16 cellular contexts compared by ENCODE assay signal in the genomic region with DNA sequence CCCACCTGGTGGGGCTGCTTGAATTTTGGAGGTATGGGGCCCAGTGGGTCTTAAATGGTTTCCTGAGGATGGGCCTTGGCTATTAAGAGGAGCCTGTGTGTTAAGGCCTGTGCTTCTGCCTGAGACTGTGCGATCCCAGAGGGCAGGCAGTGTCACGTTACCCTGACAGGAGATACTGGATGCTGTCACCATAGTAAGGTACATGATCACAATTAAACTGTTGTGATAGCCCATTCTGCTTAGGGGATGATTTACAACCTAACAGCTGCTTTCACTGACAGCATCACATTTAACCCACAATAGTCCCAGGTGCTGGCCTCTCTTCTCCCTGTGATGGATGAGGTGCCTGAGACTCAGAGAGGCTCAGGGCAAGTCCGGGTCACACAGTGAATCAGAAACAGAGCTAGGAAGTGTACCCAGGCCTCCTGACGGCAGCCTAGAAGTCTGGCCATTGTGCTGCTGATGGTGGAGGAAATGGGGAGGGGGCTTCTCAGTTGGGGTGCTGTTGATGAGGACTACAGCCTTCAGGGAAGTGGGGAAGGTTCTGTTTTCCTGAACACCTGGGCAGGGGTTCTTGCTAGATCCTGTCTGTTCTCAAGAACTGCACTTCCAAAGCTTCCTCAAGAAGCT.
A peak's percentile ranks its signal among the peaks of the same experiment; 100 is the strongest.
DNase-seq lines count a peak whose midpoint lies in the region.
"Had no signal": no experiment of that assay in that cellular context is flagged by ENCODE, and none has a peak within 500 bp of the region (broad histone marks: within the 10 kb centered on the region; RNA-seq: fewer than 3 reads in every experiment).

No MANE protein-coding gene starts in this region.

- H3K9me3 Mint-ChIP-seq in activated naive CD4-positive, alpha-beta T cell treated with anti-CD3 and anti-CD28 coated beads, Interleukin-2, amount 10 ng/mL, durations not matched to agents 7 days and 5 days, result no peaks in the 10 kb centered on the region
- no peaks in the 10 kb centered on the region for H3K9me3 Mint-ChIP-seq in activated naive CD4-positive, alpha-beta T cell treated with anti-CD3 and anti-CD28 coated beads for 36 hours

- no peak for DNase-seq in activated naive CD4-positive, alpha-beta T cell treated with anti-CD3 and anti-CD28 coated beads, Interleukin-2, amount 10 ng/mL, durations not matched to agents 7 days and 5 days
- no peak for DNase-seq in activated naive CD4-positive, alpha-beta T cell treated with anti-CD3 and anti-CD28 coated beads for 36 hours
- DNase-seq in NCI-H2171 treated with DMSO at 0.1 percent for 48 hours (lab: John Stamatoyannopoulos, UW), result peak; percentile 92
- DNase-seq in left kidney (ENCODE audit: low read depth, low spot score), result peak; percentile 79
- no peak for DNase-seq in NCI-H146 (lab: John Stamatoyannopoulos, UW)
- DNase-seq in NCI-H2227 treated with DMSO at 0.1 percent for 48 hours (lab: John Stamatoyannopoulos, UW), result no peak
- no peak for DNase-seq in cerebellar cortex (ENCODE audit: low spot score)
- no peak for DNase-seq in SW 1271 (lab: John Stamatoyannopoulos, UW)
- DNase-seq: AML-193, Calu3, DMS79, NCI-H1930, NCI-H226, PC-9, SK-N-SH, T-helper 2 cell had no signal

- H3K4me3 Mint-ChIP-seq in activated naive CD4-positive, alpha-beta T cell treated with anti-CD3 and anti-CD28 coated beads, Interleukin-2, amount 10 ng/mL, durations not matched to agents 7 days and 5 days, result no peak overlapping the region
- no peak overlapping the region for H3K4me3 Mint-ChIP-seq in activated naive CD4-positive, alpha-beta T cell treated with anti-CD3 and anti-CD28 coated beads for 36 hours

- H3K27ac Mint-ChIP-seq in activated naive CD4-positive, alpha-beta T cell treated with anti-CD3 and anti-CD28 coated beads, Interleukin-2, amount 10 ng/mL, durations not matched to agents 7 days and 5 days, result peak overlapping the region; percentile 11
- no peak overlapping the region for H3K27ac Mint-ChIP-seq in activated naive CD4-positive, alpha-beta T cell treated with anti-CD3 and anti-CD28 coated beads for 36 hours

- CTCF ChIA-PET in activated naive CD4-positive, alpha-beta T cell treated with anti-CD3 and anti-CD28 coated beads, Interleukin-2, amount 10 ng/mL, durations not matched to agents 7 days and 5 days (lab: Charles Lee), result no interaction called here
- CTCF ChIA-PET in activated naive CD4-positive, alpha-beta T cell treated with anti-CD3 and anti-CD28 coated beads for 36 hours (lab: Charles Lee), result no interaction called here

- peaks cover 61% of the 10 kb centered on the region for H3K27me3 Mint-ChIP-seq in activated naive CD4-positive, alpha-beta T cell treated with anti-CD3 and anti-CD28 coated beads, Interleukin-2, amount 10 ng/mL, durations not matched to agents 7 days and 5 days
- H3K27me3 Mint-ChIP-seq in activated naive CD4-positive, alpha-beta T cell treated with anti-CD3 and anti-CD28 coated beads for 36 hours (ENCODE audit: low read depth), result no peaks in the 10 kb centered on the region

- no peaks in the 10 kb centered on the region for H3K4me1 Mint-ChIP-seq in activated naive CD4-positive, alpha-beta T cell treated with anti-CD3 and anti-CD28 coated beads, Interleukin-2, amount 10 ng/mL, durations not matched to agents 7 days and 5 days
- no peaks in the 10 kb centered on the region for H3K4me1 Mint-ChIP-seq in activated naive CD4-positive, alpha-beta T cell treated with anti-CD3 and anti-CD28 coated beads for 36 hours (ENCODE audit: low read depth)

- intact Hi-C loops in activated naive CD4-positive, alpha-beta T cell treated with anti-CD3 and anti-CD28 coated beads for 36 hours (cut with micrococcal nuclease), result no loop called here

- H3K36me3 Mint-ChIP-seq in activated naive CD4-positive, alpha-beta T cell treated with anti-CD3 and anti-CD28 coated beads, Interleukin-2, amount 10 ng/mL, durations not matched to agents 7 days and 5 days, result no peaks in the 10 kb centered on the region
- H3K36me3 Mint-ChIP-seq in activated naive CD4-positive, alpha-beta T cell treated with anti-CD3 and anti-CD28 coated beads for 36 hours (ENCODE audit: low read depth), result no peaks in the 10 kb centered on the region

Comparison
In these comparisons a context has a peak if more than half of its experiments do, and no peak if none do; other contexts are left out.
1. DNase-seq: peak in NCI-H2171 treated with DMSO at 0.1 percent for 48 hours (single experiment) and left kidney (single experiment); none in activated naive CD4-positive, alpha-beta T cell treated with anti-CD3 and anti-CD28 coated beads, Interleukin-2, amount 10 ng/mL, durations not matched to agents 7 days and 5 days (single experiment), activated naive CD4-positive, alpha-beta T cell treated with anti-CD3 and anti-CD28 coated beads for 36 hours (single experiment), NCI-H146 (single experiment), NCI-H2227 treated with DMSO at 0.1 percent for 48 hours (single experiment), cerebellar cortex (single experiment) and SW 1271 (0 of 2).